In genomic region chr20:32980990-32981389, GRCh38 we compare ENCODE assay signal across 25 cellular contexts. TPM values are rescaled to one million over a fixed set of nuclear protein-coding genes. Genes with fewer than 3 reads are reported as not detected.
"Had no signal": no experiment of that assay in that cellular context is flagged by ENCODE, and none has a peak within 500 bp of the region (broad histone marks: within the 10 kb centered on the region; RNA-seq: fewer than 3 reads in every experiment).

No MANE protein-coding gene starts in this region.

- H3K27ac Mint-ChIP-seq: activated CD4-positive, alpha-beta T cell treated with anti-CD3 and anti-CD28 coated beads, Interleukin-2, amount 10 ng/mL, durations not matched to agents 7 days and 5 days; activated naive CD4-positive, alpha-beta T cell treated with anti-CD3 and anti-CD28 coated beads for 36 hours; activated T-helper 1 cell treated with anti-CD3 and anti-CD28 coated beads, Interleukin-12 subunit alpha, Interleukin-12 subunit beta, Interleukin-2, Interleukin-4 antibody, amounts not matched to agents 30 ng/mL and 10 ng/mL and 1 ng/mL, durations not matched to agents 14 hours and 24 hours and 36 hours; mesothelial cell of epicardium; progenitor cell of endocrine pancreas had no signal

- H3K27me3 ChIP-seq: right atrium auricular region had no signal

- H3K4me1 ChIP-seq: esophagus squamous epithelium had no signal

- H3K36me3 Mint-ChIP-seq: mesothelial cell of epicardium had no signal

- H3K27me3 Mint-ChIP-seq: activated CD4-positive, alpha-beta T cell treated with anti-CD3 and anti-CD28 coated beads, Interleukin-2, amount 10 ng/mL, durations not matched to agents 7 days and 5 days had no signal

- H3K27ac ChIP-seq: esophagus squamous epithelium, right atrium auricular region, skin epidermis had no signal

- H3K4me3 Mint-ChIP-seq: activated CD4-positive, alpha-beta T cell treated with anti-CD3 and anti-CD28 coated beads, Interleukin-2, amount 10 ng/mL, durations not matched to agents 7 days and 5 days; activated naive CD4-positive, alpha-beta T cell treated with anti-CD3 and anti-CD28 coated beads for 36 hours; activated T-helper 1 cell treated with anti-CD3 and anti-CD28 coated beads, Interleukin-12 subunit alpha, Interleukin-12 subunit beta, Interleukin-2, Interleukin-4 antibody, amounts not matched to agents 30 ng/mL and 10 ng/mL and 1 ng/mL, durations not matched to agents 14 hours and 24 hours and 36 hours; mesothelial cell of epicardium had no signal

- H3K9me3 ChIP-seq: esophagus squamous epithelium, right atrium auricular region had no signal

- H3K4me3 ChIP-seq: coronary artery, esophagus squamous epithelium, right atrium auricular region, skin epidermis had no signal

- H3K36me3 ChIP-seq: esophagus squamous epithelium, right atrium auricular region had no signal

- DNase-seq: activated CD4-positive, alpha-beta T cell treated with anti-CD3 and anti-CD28 coated beads, Interleukin-2, amount 10 ng/mL, durations not matched to agents 7 days and 5 days; activated CD4-positive, CD25-positive, alpha-beta regulatory T cell; activated CD8-positive, alpha-beta memory T cell treated with anti-CD3 and anti-CD28 coated beads, Interleukin-2, amount 50 U/mL, for 48 hours; activated naive CD4-positive, alpha-beta T cell treated with anti-CD3 and anti-CD28 coated beads for 36 hours; effector CD4-positive, alpha-beta T cell; esophagus squamous epithelium; kidney glomerular epithelial cell; stimulated activated CD4-positive, alpha-beta T cell treated with anti-CD3 and anti-CD28 coated beads, Interleukin-4, amount 100 ng/mL, for 24 hours; stimulated activated naive CD4-positive, alpha-beta T cell; trophoblast cell had no signal

RNA-seq across cellular contexts. Expression of gene SUN5, which starts 23.2 kb away (rescaled TPM):
- total RNA-seq: activated CD4-positive, alpha-beta T cell treated with anti-CD3 and anti-CD28 coated beads, Interleukin-2, amount 10 ng/mL, durations not matched to agents 7 days and 5 days; activated naive CD4-positive, alpha-beta T cell treated with anti-CD3 and anti-CD28 coated beads for 36 hours; activated T-helper 1 cell treated with anti-CD3 and anti-CD28 coated beads, Interleukin-12 subunit alpha, Interleukin-12 subunit beta, Interleukin-2, Interleukin-4 antibody, amounts not matched to agents 30 ng/mL and 10 ng/mL and 1 ng/mL, durations not matched to agents 14 hours and 24 hours and 36 hours; cardiac septum; endothelial cell of umbilical vein; esophagus squamous epithelium; fibroblast of villous mesenchyme; glomerular endothelial cell; lower leg skin; mesothelial cell of epicardium; myocyte; progenitor cell of endocrine pancreas; right atrium auricular region; subcutaneous adipose tissue; T-helper 2 cell treated with Interferon-gamma antibody and Interleukin-4, amounts not matched to agents 100 ng/mL and 5 ng/mL, for 36 hours had no signal
- polyA plus RNA-seq: adipose tissue, endothelial cell of umbilical vein had no signal

RNA-seq across cellular contexts. Expression of gene BPIFB2, which starts 26.5 kb away (rescaled TPM):
- total RNA-seq: activated CD4-positive, alpha-beta T cell treated with anti-CD3 and anti-CD28 coated beads, Interleukin-2, amount 10 ng/mL, durations not matched to agents 7 days and 5 days; activated naive CD4-positive, alpha-beta T cell treated with anti-CD3 and anti-CD28 coated beads for 36 hours; activated T-helper 1 cell treated with anti-CD3 and anti-CD28 coated beads, Interleukin-12 subunit alpha, Interleukin-12 subunit beta, Interleukin-2, Interleukin-4 antibody, amounts not matched to agents 30 ng/mL and 10 ng/mL and 1 ng/mL, durations not matched to agents 14 hours and 24 hours and 36 hours; cardiac septum; endothelial cell of umbilical vein; fibroblast of villous mesenchyme; glomerular endothelial cell; lower leg skin; mesothelial cell of epicardium; myocyte; progenitor cell of endocrine pancreas; right atrium auricular region; subcutaneous adipose tissue; T-helper 2 cell treated with Interferon-gamma antibody and Interleukin-4, amounts not matched to agents 100 ng/mL and 5 ng/mL, for 36 hours had no signal
- polyA plus RNA-seq: adipose tissue, endothelial cell of umbilical vein had no signal

RNA-seq across cellular contexts. Expression of gene BPIFB6, which starts 50.5 kb away (rescaled TPM):
- total RNA-seq: activated CD4-positive, alpha-beta T cell treated with anti-CD3 and anti-CD28 coated beads, Interleukin-2, amount 10 ng/mL, durations not matched to agents 7 days and 5 days; activated naive CD4-positive, alpha-beta T cell treated with anti-CD3 and anti-CD28 coated beads for 36 hours; activated T-helper 1 cell treated with anti-CD3 and anti-CD28 coated beads, Interleukin-12 subunit alpha, Interleukin-12 subunit beta, Interleukin-2, Interleukin-4 antibody, amounts not matched to agents 30 ng/mL and 10 ng/mL and 1 ng/mL, durations not matched to agents 14 hours and 24 hours and 36 hours; cardiac septum; endothelial cell of umbilical vein; esophagus squamous epithelium; fibroblast of villous mesenchyme; glomerular endothelial cell; lower leg skin; mesothelial cell of epicardium; myocyte; progenitor cell of endocrine pancreas; right atrium auricular region; subcutaneous adipose tissue; T-helper 2 cell treated with Interferon-gamma antibody and Interleukin-4, amounts not matched to agents 100 ng/mL and 5 ng/mL, for 36 hours had no signal
- polyA plus RNA-seq: adipose tissue, endothelial cell of umbilical vein had no signal
